ENCODE assay signal across 8 cellular contexts in genomic region chr2:227325056-227325823, GRCh38. TPM values are rescaled to one million over a fixed set of nuclear protein-coding genes. Genes with fewer than 3 reads are reported as not detected.
A peak's percentile ranks its signal among the peaks of the same experiment; 100 is the strongest.
DNase-seq lines count a peak whose midpoint lies in the region; ATAC-seq, FAIRE-seq and TF ChIP-seq lines count a peak whose summit lies in the region.

TSS of gene MFF (plus strand) at chr2:227325251. CDS start at chr2:227330666, 5,415 bp downstream.

- H3K36me3 ChIP-seq in rectal smooth muscle tissue (ENCODE audit: control insufficient read depth, insufficient read depth, low read length) = no peaks in the 10 kb centered on the region
- no peaks in the 10 kb centered on the region for H3K36me3 ChIP-seq in aorta (ENCODE audit: control insufficient read depth in 1 of 2, insufficient read depth in 2 of 2, low read length in 1 of 2)

- H3K4me3 ChIP-seq in astrocyte of the cerebellum (ENCODE audit: low read depth, low read length) (peak within 1 kb of the TSS; percentile 59), rectal smooth muscle tissue (ENCODE audit: low read length) (peak within 1 kb of the TSS; percentile 82), aorta (ENCODE audit: low read length in 2 of 2) (peak within 1 kb of the TSS; percentile 95 to 97)

- H3K9me3 ChIP-seq in aorta (ENCODE audit: control insufficient read depth, low read length) = no peaks in the 10 kb centered on the region

- H3K9ac ChIP-seq in rectal smooth muscle tissue (ENCODE audit: low read length) = peak within 1 kb of the TSS; percentile 70

- 0 to 11% methylated on average over 55 to 67 of the region's 67 CpGs for WGBS in aorta, 2 donors

- DNase-seq in GM18507 (ENCODE audit: extremely low spot score, insufficient read length, low read depth) (peak; percentile 91), NCI-H2029 (lab: John Stamatoyannopoulos, UW) (peak; percentile 90), T-helper 9 cell (peak; percentile 93), astrocyte of the cerebellum (ENCODE audit: low read depth) (peak; percentile 80), hepatic stellate cell (ENCODE audit: low spot score) (peak; percentile 89), aorta (peak; percentile 96 to 98)

- ATAC-seq in HG02981 (IDR thresholded peaks at IDR 0.05; ENCODE audit: unreplicated experiment) = peak; percentile 98
- ATAC-seq in aorta (ENCODE audit: low FRiP score) = peak; percentile 100

- in situ Hi-C loops in astrocyte of the cerebellum (cut with HindIII; ENCODE audit: low sequenced_read_pairs) = no loop called here

- H3K27ac ChIP-seq in rectal smooth muscle tissue (ENCODE audit: low read depth, low read length) (peak within 1 kb of the TSS; percentile 79), aorta (ENCODE audit: low read depth in 1 of 2, low read length in 2 of 2) (peak within 1 kb of the TSS; percentile 73 to 85)

- H3K4me1 ChIP-seq in rectal smooth muscle tissue (ENCODE audit: control insufficient read depth, insufficient read depth, low read length) = peaks cover 3% of the 10 kb centered on the region
- H3K4me1 ChIP-seq in aorta (ENCODE audit: control insufficient read depth in 1 of 2, insufficient read depth in 2 of 2, low read length in 2 of 2) = peaks cover 0 to 3% of the 10 kb centered on the region in 2 donors

- H3K27me3 ChIP-seq in rectal smooth muscle tissue (ENCODE audit: control insufficient read depth, insufficient read depth, low read length) (no peaks in the 10 kb centered on the region), aorta (ENCODE audit: control insufficient read depth in 1 of 2, insufficient read depth in 2 of 2, low read length in 1 of 2) (no peaks in the 10 kb centered on the region)

- FAIRE-seq in GM18507 (lab: Jason Lieb, UNC) = peak; percentile 96

- intact Hi-C loops in aorta (cut with DNase I) = loop anchor here (5.0 to 10.0 kb wide), 2 partner anchors 42 to 140 kb away; no protein-coding TSS in a partner anchor

- peak; percentile 22 for TF ChIP-seq CTCF in astrocyte of the cerebellum (IDR thresholded peaks at IDR 0.05; ENCODE audit: low read depth, low read length, missing control alignments)

RNA-seq across cellular contexts. Expression of gene MFF, which starts in this region (rescaled TPM):
- total RNA-seq in aorta = 10 to 100 TPM; 57.4 to 76.9 TPM
- 100 to 1,000 TPM in 1 of 2 donors, 10 to 100 TPM in 1; 97.6 to 119 TPM for polyA plus RNA-seq in aorta

Comparison
In these comparisons a context has a peak if more than half of its experiments do, and no peak if none do; other contexts are left out.
1. Peak in every context shown above with its lines: DNase-seq, ATAC-seq, H3K4me3 ChIP-seq and H3K27ac ChIP-seq.